18 cellular contexts compared by ENCODE assay signal in genomic region chr17:64178011-64178825, GRCh38. TPM values are rescaled to one million over a fixed set of nuclear protein-coding genes. Genes with fewer than 3 reads are reported as not detected.
DNase-seq lines count a peak whose midpoint lies in the region; ATAC-seq, FAIRE-seq and TF ChIP-seq lines count a peak whose summit lies in the region.
"Had no signal": no experiment of that assay in that cellular context is flagged by ENCODE, and none has a peak within 500 bp of the region (broad histone marks: within the 10 kb centered on the region; RNA-seq: fewer than 3 reads in every experiment).

No MANE protein-coding gene starts in this region.

- H4K20me1 ChIP-seq in neural progenitor cell (ENCODE audit: low read depth): no peaks in the 10 kb centered on the region

- CTCF ChIA-PET in Calu3 (lab: Charles Lee): no interaction called here

- no peak overlapping the region for H2AFZ ChIP-seq in neural progenitor cell (replicated peaks)

- no peaks in the 10 kb centered on the region for H3K79me2 ChIP-seq in neural progenitor cell (ENCODE audit: low read depth)

- no peaks in the 10 kb centered on the region for H3K9me3 ChIP-seq in pancreas
- H3K9me3 ChIP-seq in neural progenitor cell (ENCODE audit: low read depth): no peaks in the 10 kb centered on the region
- H3K9me3 ChIP-seq in lower lobe of right lung: no peaks in the 10 kb centered on the region

- WGBS in pancreas, 2 donors: 47 to 51% methylated on average over 9 of the region's 9 CpGs

- H3K4me1 Mint-ChIP-seq in CD14-positive monocyte (peaks cover 87% of the 10 kb centered on the region), Calu3 (ENCODE audit: low read depth, unreplicated experiment) (no peaks in the 10 kb centered on the region), neural progenitor cell (no peaks in the 10 kb centered on the region)
- H3K4me1 Mint-ChIP-seq: activated naive CD8-positive, alpha-beta T cell treated with anti-CD3 and anti-CD28 coated beads, Interleukin-2, amount 10 ng/mL, durations not matched to agents 7 days and 5 days had no signal

- DNase-seq in CD14-positive monocyte (ENCODE audit: low spot score) (no peak), NCI-H524 treated with DMSO at 0.1 percent for 48 hours (lab: John Stamatoyannopoulos, UW) (peak; percentile 64), ecto neural progenitor cell (ENCODE audit: low spot score) (peak; percentile 39), pancreas (peak in 1 of 6 donors; percentile 63), Calu3 (no peak), neural progenitor cell (ENCODE audit: low spot score) (no peak), lower lobe of right lung (no peak), NCI-H2196 (lab: John Stamatoyannopoulos, UW; ENCODE audit: unreplicated experiment) (no peak)
- DNase-seq: activated naive CD8-positive, alpha-beta T cell treated with anti-CD3 and anti-CD28 coated beads, Interleukin-2, amount 10 ng/mL, durations not matched to agents 7 days and 5 days; activated T-cell treated with anti-CD3 and anti-CD28 coated beads, Interleukin-2, amount 50 U/mL, for 72 hours; foreskin melanocyte; Karpas-422; NCI-H146; NCI-H226 had no signal

- BruUV-seq in Calu3 (replicated peaks; lab: Mats Ljungman, UMichigan): no TSS peak

- H3K9me3 Mint-ChIP-seq in CD14-positive monocyte (peaks cover 0 to 5% (median 3%) of the 10 kb centered on the region in 7 donors), Calu3 (ENCODE audit: low read depth, unreplicated experiment) (no peaks in the 10 kb centered on the region), neural progenitor cell (peaks cover 3% of the 10 kb centered on the region)
- H3K9me3 Mint-ChIP-seq: mesothelial cell of epicardium had no signal

- H3K27ac ChIP-seq in pancreas: peak overlapping the region in 1 of 4 donors; percentile 4
- no peak overlapping the region for H3K27ac ChIP-seq in neural progenitor cell
- no peak overlapping the region for H3K27ac ChIP-seq in lower lobe of right lung
- H3K27ac ChIP-seq: SK-N-MC had no signal

- H3K4me2 ChIP-seq in neural progenitor cell: no peak overlapping the region

- ATAC-seq in pancreas (peak; percentile 20 to 63 (median 42)), lower lobe of right lung (no peak)
- ATAC-seq: activated T-cell treated with anti-CD3 and anti-CD28 coated beads, Interleukin-2, amount 50 U/mL, for 72 hours had no signal

- H3K36me3 ChIP-seq in pancreas (no peaks in the 10 kb centered on the region), neural progenitor cell (no peaks in the 10 kb centered on the region), lower lobe of right lung (peaks cover 3% of the 10 kb centered on the region)

- H3K4me3 Mint-ChIP-seq in CD14-positive monocyte: no peak overlapping the region
- no peak overlapping the region for H3K4me3 Mint-ChIP-seq in Calu3 (ENCODE audit: low read depth, unreplicated experiment)
- H3K4me3 Mint-ChIP-seq in neural progenitor cell: no peak overlapping the region
- H3K4me3 Mint-ChIP-seq: activated naive CD8-positive, alpha-beta T cell treated with anti-CD3 and anti-CD28 coated beads, Interleukin-2, amount 10 ng/mL, durations not matched to agents 7 days and 5 days; activated T-cell treated with anti-CD3 and anti-CD28 coated beads, Interleukin-2, amount 50 U/mL, for 72 hours; mesothelial cell of epicardium; stimulated activated naive CD8-positive, alpha-beta T cell treated with anti-CD3 and anti-CD28 coated beads, Interleukin-15, Interleukin-2, amounts not matched to agents 100 ng/mL and 50 ng/mL, for 24 hours had no signal

- H3F3A ChIP-seq in neural progenitor cell (ENCODE audit: low read depth): no peaks in the 10 kb centered on the region

- no peak for FAIRE-seq in pancreas (lab: Jason Lieb, UNC)
- FAIRE-seq: TTC549 had no signal

- H3K4me3 ChIP-seq in pancreas (no peak overlapping the region), neural progenitor cell (no peak overlapping the region), lower lobe of right lung (no peak overlapping the region)
- H3K4me3 ChIP-seq: SK-N-MC had no signal

- H3K27me3 Mint-ChIP-seq in CD14-positive monocyte (ENCODE audit: low read depth in 3 of 3): no peaks in the 10 kb centered on the region
- H3K27me3 Mint-ChIP-seq in Calu3 (ENCODE audit: unreplicated experiment): no peaks in the 10 kb centered on the region
- H3K27me3 Mint-ChIP-seq in neural progenitor cell (ENCODE audit: insufficient read depth, low read depth): no peaks in the 10 kb centered on the region
- H3K27me3 Mint-ChIP-seq: activated naive CD8-positive, alpha-beta T cell treated with anti-CD3 and anti-CD28 coated beads, Interleukin-2, amount 10 ng/mL, durations not matched to agents 7 days and 5 days; stimulated activated naive CD8-positive, alpha-beta T cell treated with anti-CD3 and anti-CD28 coated beads, Interleukin-15, Interleukin-2, amounts not matched to agents 100 ng/mL and 50 ng/mL, for 24 hours had no signal

- TF ChIP-seq CTCF in CD14-positive monocyte (IDR thresholded peaks at IDR 0.05) (no peak), pancreas (IDR thresholded peaks at IDR 0.05) (no peak), Calu3 (IDR thresholded peaks at IDR 0.05; ENCODE audit: unreplicated experiment) (no peak), neural progenitor cell (IDR thresholded peaks at IDR 0.05) (no peak), lower lobe of right lung (IDR thresholded peaks at IDR 0.05) (no peak)

- H3K4me1 ChIP-seq in pancreas: peaks cover 10 to 38% (median 19%) of the 10 kb centered on the region in 3 donors
- no peaks in the 10 kb centered on the region for H3K4me1 ChIP-seq in neural progenitor cell
- H3K4me1 ChIP-seq in lower lobe of right lung: peaks cover 57% of the 10 kb centered on the region

- H3K27me3 ChIP-seq in pancreas (no peaks in the 10 kb centered on the region), neural progenitor cell (no peaks in the 10 kb centered on the region), lower lobe of right lung (ENCODE audit: low read depth) (no peaks in the 10 kb centered on the region)

- peaks cover 2 to 13% of the 10 kb centered on the region in 2 donors for H3K36me3 Mint-ChIP-seq in CD14-positive monocyte
- no peaks in the 10 kb centered on the region for H3K36me3 Mint-ChIP-seq in Calu3 (ENCODE audit: insufficient read depth, unreplicated experiment)
- peaks cover 22% of the 10 kb centered on the region for H3K36me3 Mint-ChIP-seq in neural progenitor cell

- H3K9ac ChIP-seq in neural progenitor cell: no peak overlapping the region

- intact Hi-C loops in CD14-positive monocyte (cut with micrococcal nuclease) (loop anchor here in 1 of 2 donors (5.0 kb wide), 1 partner anchor 84 kb away; the partner anchor contains the start of gene TEX2), pancreas (cut with DNase I) (no loop called here), Calu3 (cut with micrococcal nuclease; ENCODE audit: unreplicated experiment) (no loop called here), lower lobe of right lung (cut with DNase I) (no loop called here)

- peak overlapping the region; percentile 76 to 97 (median 96) for H3K27ac Mint-ChIP-seq in CD14-positive monocyte
- H3K27ac Mint-ChIP-seq in Calu3 (ENCODE audit: unreplicated experiment): no peak overlapping the region
- no peak overlapping the region for H3K27ac Mint-ChIP-seq in neural progenitor cell
- H3K27ac Mint-ChIP-seq: activated naive CD8-positive, alpha-beta T cell treated with anti-CD3 and anti-CD28 coated beads, Interleukin-2, amount 10 ng/mL, durations not matched to agents 7 days and 5 days; activated T-cell treated with anti-CD3 and anti-CD28 coated beads, Interleukin-2, amount 50 U/mL, for 72 hours; mesothelial cell of epicardium; stimulated activated naive CD8-positive, alpha-beta T cell treated with anti-CD3 and anti-CD28 coated beads, Interleukin-15, Interleukin-2, amounts not matched to agents 100 ng/mL and 50 ng/mL, for 24 hours had no signal

RNA-seq across cellular contexts. Expression of gene ERN1, which starts 48.3 kb away (rescaled TPM):
- polyA plus RNA-seq in CD14-positive monocyte (10 to 100 TPM; 11.0 to 13.7 TPM), pancreas (10 to 100 TPM; 10.4 to 19.8 TPM)
- total RNA-seq in pancreas (100 to 1,000 TPM in 1 of 6 donors, 10 to 100 TPM in 5; 37.0 to 151 (median 42.9) TPM), Calu3 (2022) (16.5 and 17.3 TPM in 2 replicates), neural progenitor cell (ENCODE audit: low replicate concordance) (2.4 and 4.3 TPM in 2 replicates), lower lobe of right lung (39.7 TPM)

Comparison
In these comparisons a context has a peak if more than half of its experiments do, and no peak if none do; other contexts are left out.
1. DNase-seq: peak in NCI-H524 treated with DMSO at 0.1 percent for 48 hours (single experiment) and ecto neural progenitor cell (single experiment); none in CD14-positive monocyte (single experiment), Calu3 (single experiment), neural progenitor cell (single experiment), lower lobe of right lung (single experiment) and NCI-H2196 (single experiment).
2. H3K27ac Mint-ChIP-seq: peak in CD14-positive monocyte (7 of 7); none in Calu3 (single experiment) and neural progenitor cell (single experiment).
3. ATAC-seq: peak in pancreas (4 of 4); none in lower lobe of right lung (0 of 2).